Comparison of ENCODE assay signal across 24 cellular contexts in the genomic region with DNA sequence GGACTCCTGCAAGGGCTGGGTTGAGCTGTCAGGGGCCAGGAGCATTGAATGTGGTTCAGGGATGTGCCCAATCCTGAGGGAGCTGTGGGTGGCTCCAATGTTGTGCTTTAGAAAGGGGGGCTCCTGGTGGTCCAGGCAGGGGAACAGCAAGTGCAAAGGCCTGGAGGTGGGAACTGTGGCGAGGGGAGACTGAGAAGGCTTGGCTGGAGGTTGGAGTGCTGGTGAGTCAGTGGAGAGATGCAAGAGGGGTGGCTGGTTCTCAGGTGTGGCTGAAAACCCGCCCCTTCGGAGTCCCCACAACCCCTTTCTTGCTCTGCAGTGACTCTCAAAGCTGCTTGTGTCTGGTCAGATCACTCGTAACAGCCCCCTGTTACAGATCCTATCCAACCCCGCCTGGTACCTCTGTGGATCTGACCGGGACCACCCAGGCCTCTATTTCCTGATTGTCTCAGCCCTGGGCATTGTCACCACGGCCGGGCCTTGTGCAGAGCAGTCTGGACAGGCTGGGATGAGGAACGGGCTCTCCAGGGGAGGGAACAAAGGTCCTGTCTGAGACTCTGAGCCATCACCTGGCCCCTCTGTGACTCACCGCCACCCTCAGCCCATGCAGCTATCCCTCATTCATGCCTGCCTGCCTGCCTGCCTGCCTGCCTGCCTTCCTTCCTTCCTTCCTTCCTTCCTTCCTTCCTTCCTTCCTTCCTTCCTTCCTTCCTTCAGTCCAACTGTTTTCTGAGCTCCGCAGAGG. TPM values are rescaled to one million over a fixed set of nuclear protein-coding genes. Genes with fewer than 3 reads are reported as not detected.
A peak's percentile ranks its signal among the peaks of the same experiment; 100 is the strongest.
DNase-seq lines count a peak whose midpoint lies in the region; ATAC-seq and TF ChIP-seq lines count a peak whose summit lies in the region.
"Had no signal": no experiment of that assay in that cellular context is flagged by ENCODE, and none has a peak within 500 bp of the region (broad histone marks: within the 10 kb centered on the region; RNA-seq: fewer than 3 reads in every experiment).

No MANE protein-coding gene starts in this region.

- no peak overlapping the region for H3K27ac ChIP-seq in endodermal cell (ENCODE audit: low read depth, low read length)
- H3K27ac ChIP-seq in ascending aorta: no peak overlapping the region
- H3K27ac ChIP-seq: epithelial cell of prostate, ovary, thyroid gland had no signal

- DNase-seq in COLO668 (lab: John Stamatoyannopoulos, UW; ENCODE audit: unreplicated experiment) (peak; percentile 12), H7 (peak; percentile 40), endodermal cell (no peak), neural crest cell (ENCODE audit: low read depth, low spot score) (no peak), NCI-H2227 (lab: John Stamatoyannopoulos, UW; ENCODE audit: unreplicated experiment) (no peak), ascending aorta (ENCODE audit: low spot score in 2 of 2) (no peak)
- DNase-seq: activated B cell treated with CpG ODN at 0.5 μM for 24 hours; activated naive CD4-positive, alpha-beta T cell treated with anti-CD3 and anti-CD28 coated beads for 36 hours; activated T-cell treated with anti-CD3 and anti-CD28 coated beads, Interleukin-2, amount 50 U/mL, for 1 hour; caudate nucleus; dermis blood vessel endothelial cell; H9; NCI-H1417 treated with DMSO at 0.1 percent for 48 hours; ovary; right cardiac atrium; stimulated activated CD4-positive, alpha-beta T cell treated with anti-CD3 and anti-CD28 coated beads, Interleukin-12 subunit alpha, Interleukin-12 subunit beta, amount 100 ng/mL, for 4 hours; T-helper 9 cell; thyroid gland had no signal

- peaks cover 5% of the 10 kb centered on the region for H3K4me1 Mint-ChIP-seq in endodermal cell
- H3K4me1 Mint-ChIP-seq in neural crest cell: peaks cover 4% of the 10 kb centered on the region

- H3K4me3 Mint-ChIP-seq in endodermal cell: peak overlapping the region; percentile 71
- peak overlapping the region; percentile 75 for H3K4me3 Mint-ChIP-seq in neural crest cell
- H3K4me3 Mint-ChIP-seq: activated B cell treated with CpG ODN at 0.5 μM for 24 hours; activated naive CD4-positive, alpha-beta T cell treated with anti-CD3 and anti-CD28 coated beads for 36 hours; stimulated activated naive CD8-positive, alpha-beta T cell treated with anti-CD3 and anti-CD28 coated beads, Interleukin-15, Interleukin-2, amounts not matched to agents 100 ng/mL and 50 ng/mL, for 24 hours had no signal

- no peak overlapping the region for H3K9ac ChIP-seq in endodermal cell (ENCODE audit: extremely low read depth, low read length, poor library complexity, severe bottlenecking)

- no peak for ATAC-seq in HG03159 (IDR thresholded peaks at IDR 0.05; ENCODE audit: unreplicated experiment)
- ATAC-seq: right cardiac atrium had no signal

- H3K4me1 ChIP-seq in endodermal cell (ENCODE audit: control insufficient read depth, insufficient read depth, low read length) (no peaks in the 10 kb centered on the region), ascending aorta (no peaks in the 10 kb centered on the region)

- no peaks in the 10 kb centered on the region for H3K36me3 ChIP-seq in H7 (replicated peaks; ENCODE audit: control insufficient read depth, insufficient read depth, low read length)
- H3K36me3 ChIP-seq in endodermal cell (ENCODE audit: control insufficient read depth, insufficient read depth, low read length): no peaks in the 10 kb centered on the region
- H3K36me3 ChIP-seq in ascending aorta: no peaks in the 10 kb centered on the region
- H3K36me3 ChIP-seq: ovary, thyroid gland had no signal

- no peaks in the 10 kb centered on the region for H3K9me3 Mint-ChIP-seq in endodermal cell
- H3K9me3 Mint-ChIP-seq in neural crest cell: no peaks in the 10 kb centered on the region
- H3K9me3 Mint-ChIP-seq: activated B cell treated with CpG ODN at 0.5 μM for 24 hours; activated naive CD4-positive, alpha-beta T cell treated with anti-CD3 and anti-CD28 coated beads for 36 hours; H9; IgD-negative memory B cell; stimulated activated naive CD8-positive, alpha-beta T cell treated with anti-CD3 and anti-CD28 coated beads, Interleukin-15, Interleukin-2, amounts not matched to agents 100 ng/mL and 50 ng/mL, for 24 hours had no signal

- WGBS in endodermal cell (ENCODE audit: insufficient coverage in 1 of 2, insufficient read length in 1 of 2), 2 experiments: 81 to 85% methylated on average over 4 to 11 of the region's 11 CpGs

- H3K27me3 Mint-ChIP-seq in endodermal cell (ENCODE audit: insufficient read depth): peaks cover 41% of the 10 kb centered on the region
- peaks cover 39% of the 10 kb centered on the region for H3K27me3 Mint-ChIP-seq in neural crest cell (ENCODE audit: low read depth)

- intact Hi-C loops in ascending aorta (cut with DNase I): no loop called here

- no peak overlapping the region for H3K4me3 ChIP-seq in H7 (ENCODE audit: insufficient read depth, low read depth, low read length)
- H3K4me3 ChIP-seq in endodermal cell (ENCODE audit: low read length): no peak overlapping the region
- H3K4me3 ChIP-seq in ascending aorta: no peak overlapping the region
- H3K4me3 ChIP-seq: ovary, thyroid gland had no signal

- H3K9me3 ChIP-seq in endodermal cell (ENCODE audit: control insufficient read depth, low read length) (no peaks in the 10 kb centered on the region), ascending aorta (no peaks in the 10 kb centered on the region)
- H3K9me3 ChIP-seq: ovary, thyroid gland had no signal

- H3K27me3 ChIP-seq in H7 (ENCODE audit: control insufficient read depth, insufficient read depth, low read length) (peaks cover 12% of the 10 kb centered on the region), endodermal cell (ENCODE audit: control insufficient read depth, insufficient read depth, low read length, poor library complexity, severe bottlenecking) (peaks cover 13% of the 10 kb centered on the region), ascending aorta (peaks cover 11% of the 10 kb centered on the region)
- H3K27me3 ChIP-seq: ovary, thyroid gland had no signal

- no peak for TF ChIP-seq CTCF in endodermal cell (conservative IDR thresholded peaks at IDR 0.05)
- TF ChIP-seq CTCF in neural crest cell (conservative IDR thresholded peaks at IDR 0.05): no peak
- TF ChIP-seq CTCF in ascending aorta (IDR thresholded peaks at IDR 0.05): no peak

- no peak overlapping the region for H3K27ac Mint-ChIP-seq in endodermal cell
- no peak overlapping the region for H3K27ac Mint-ChIP-seq in neural crest cell (ENCODE audit: unreplicated experiment)
- H3K27ac Mint-ChIP-seq: activated B cell treated with CpG ODN at 0.5 μM for 24 hours; activated naive CD4-positive, alpha-beta T cell treated with anti-CD3 and anti-CD28 coated beads for 36 hours; B cell; H9; IgD-negative memory B cell; stimulated activated naive CD8-positive, alpha-beta T cell treated with anti-CD3 and anti-CD28 coated beads, Interleukin-15, Interleukin-2, amounts not matched to agents 100 ng/mL and 50 ng/mL, for 24 hours had no signal

- H3K36me3 Mint-ChIP-seq in endodermal cell (ENCODE audit: low read depth) (no peaks in the 10 kb centered on the region), neural crest cell (ENCODE audit: low read depth) (no peaks in the 10 kb centered on the region)

RNA-seq across cellular contexts. Expression of gene KCNN1, which starts 1.4 kb away (rescaled TPM):
- total RNA-seq in H7 (2014; rRNA removed; shearing (Covaris generic)): 4.3 and 7.4 TPM in 2 replicates
- total RNA-seq in endodermal cell (1 to 10 TPM; 5.8 to 8.2 TPM), neural crest cell (6.2 and 6.5 TPM in 2 replicates), ascending aorta (not detected)
- polyA plus RNA-seq in endodermal cell (2013, experiment 1 of 2): 13.1 TPM
- 11.3 TPM for polyA plus RNA-seq in endodermal cell (2013, experiment 2 of 2)
- total RNA-seq: activated B cell treated with CpG ODN at 0.5 μM for 24 hours, B cell, MCF 10A had no signal
- polyA plus RNA-seq: IgD-negative memory B cell had no signal

RNA-seq across cellular contexts. Expression of gene CCDC124, which starts 32.7 kb away (rescaled TPM):
- total RNA-seq in H7 (2014; rRNA removed; shearing (Covaris generic)): 39.7 and 55.4 TPM in 2 replicates
- total RNA-seq in endodermal cell (100 to 1,000 TPM; 129 to 143 TPM), neural crest cell (122 and 126 TPM in 2 replicates), ascending aorta (43.3 TPM)
- polyA plus RNA-seq in endodermal cell (2013, experiment 1 of 2): 93.5 TPM
- polyA plus RNA-seq in endodermal cell (2013, experiment 2 of 2): 87.9 TPM

RNA-seq across cellular contexts. Expression of gene ARRDC2, which starts 42.4 kb away (rescaled TPM):
- total RNA-seq in H7 (2014; rRNA removed; shearing (Covaris generic)): 4.8 and 14.0 TPM in 2 replicates
- total RNA-seq in endodermal cell (1 to 10 TPM; 6.8 to 7.0 TPM), neural crest cell (0.56 and 1.2 TPM in 2 replicates), ascending aorta (443 TPM)
- polyA plus RNA-seq in endodermal cell (2013, experiment 1 of 2): 3.3 TPM
- 2.4 TPM for polyA plus RNA-seq in endodermal cell (2013, experiment 2 of 2)

Comparison
In these comparisons a context has a peak if more than half of its experiments do, and no peak if none do; other contexts are left out.
1. DNase-seq: peak in COLO668 (single experiment) and H7 (single experiment); none in endodermal cell (single experiment), neural crest cell (single experiment), NCI-H2227 (single experiment) and ascending aorta (0 of 2).
2. RNA of gene ARRDC2, which starts 42.4 kb away (total RNA-seq): 443 TPM in ascending aorta (single experiment); 6.8 to 7.0 TPM in endodermal cell, 4.8 to 14.0 TPM in H7 and 0.56 to 1.2 TPM in neural crest cell; every median in the first group is over 10 times any median in the second.